Comparison of ENCODE assay signal across 1 cellular context in genomic region chrX:1522905-1523304, GRCh38.
TF ChIP-seq lines count a peak whose summit lies in the region.

No MANE protein-coding gene starts in this region.

TF ChIP-seq in HEK293, 187 proteins besides CTCF, POLR2A, EP300 and RAD21 (continued from another document):
- TF ChIP-seq ZNF140 (tag by site-specific recombination; IDR thresholded peaks at IDR 0.05): peak; percentile 94
- 0 out of 2 replicates have a peak, but pooled peaks have one; percentile 49 for TF ChIP-seq ZNF580 (tag by site-specific recombination; IDR thresholded peaks at IDR 0.05)
- TF ChIP-seq, protein P1, sequence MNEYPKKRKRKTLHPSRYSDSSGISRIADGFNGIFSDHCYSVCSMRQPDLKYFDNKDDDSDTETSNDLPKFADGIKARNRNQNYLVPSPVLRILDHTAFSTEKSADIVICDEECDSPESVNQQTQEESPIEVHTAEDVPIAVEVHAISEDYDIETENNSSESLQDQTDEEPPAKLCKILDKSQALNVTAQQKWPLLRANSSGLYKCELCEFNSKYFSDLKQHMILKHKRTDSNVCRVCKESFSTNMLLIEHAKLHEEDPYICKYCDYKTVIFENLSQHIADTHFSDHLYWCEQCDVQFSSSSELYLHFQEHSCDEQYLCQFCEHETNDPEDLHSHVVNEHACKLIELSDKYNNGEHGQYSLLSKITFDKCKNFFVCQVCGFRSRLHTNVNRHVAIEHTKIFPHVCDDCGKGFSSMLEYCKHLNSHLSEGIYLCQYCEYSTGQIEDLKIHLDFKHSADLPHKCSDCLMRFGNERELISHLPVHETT (tag by site-specific recombination; IDR thresholded peaks at IDR 0.05): 0 out of 2 replicates have a peak, but pooled peaks have one; percentile 43
- TF ChIP-seq SP3 (tag by site-specific recombination; IDR thresholded peaks at IDR 0.05): peak; percentile 44; the same call in 1 of the 2 replicates
- TF ChIP-seq ZNF354C (tag by site-specific recombination; IDR thresholded peaks at IDR 0.05; ENCODE audit: borderline replicate concordance, low read depth): 0 out of 2 replicates have a peak, but pooled peaks have one; percentile 35
- TF ChIP-seq, protein P2, sequence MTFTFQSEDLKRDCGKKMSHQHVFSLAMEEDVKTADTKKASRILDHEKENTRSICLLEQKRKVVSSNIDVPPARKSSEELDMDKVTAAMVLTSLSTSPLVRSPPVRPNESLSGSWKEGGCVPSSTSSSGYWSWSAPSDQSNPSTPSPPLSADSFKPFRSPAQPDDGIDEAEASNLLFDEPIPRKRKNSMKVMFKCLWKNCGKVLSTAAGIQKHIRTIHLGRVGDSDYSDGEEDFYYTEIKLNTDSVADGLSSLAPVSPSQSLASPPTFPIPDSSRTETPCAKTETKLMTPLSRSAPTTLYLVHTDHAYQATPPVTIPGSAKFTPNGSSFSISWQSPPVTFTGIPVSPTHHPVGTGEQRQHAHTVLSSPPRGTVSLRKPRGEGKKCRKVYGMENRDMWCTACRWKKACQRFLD (tag by site-specific recombination; IDR thresholded peaks at IDR 0.05): 0 out of 2 replicates have a peak, but pooled peaks have one; percentile 33
- 0 out of 2 replicates have a peak, but pooled peaks have one; percentile 45 for TF ChIP-seq ZNF530 (tag by site-specific recombination; IDR thresholded peaks at IDR 0.05; ENCODE audit: low read depth)
- peak; percentile 41 for TF ChIP-seq ZNF654 (tag by site-specific recombination; IDR thresholded peaks at IDR 0.05; ENCODE audit: low read depth)
- TF ChIP-seq ZNF433 (tag by site-specific recombination; IDR thresholded peaks at IDR 0.05; ENCODE audit: low read depth): peak; percentile 88
- TF ChIP-seq ZNF223 (tag by site-specific recombination; IDR thresholded peaks at IDR 0.05): peak; percentile 65; the same call in 1 of the 2 replicates
- peak; percentile 64 for TF ChIP-seq ZNF529 (tag by site-specific recombination; IDR thresholded peaks at IDR 0.05; ENCODE audit: insufficient replicate concordance)
- peak; percentile 74 for TF ChIP-seq ZNF664 (tag by site-specific recombination; IDR thresholded peaks at IDR 0.05)
- TF ChIP-seq MYNN (tag by site-specific recombination; IDR thresholded peaks at IDR 0.05; ENCODE audit: borderline replicate concordance): peak; percentile 26; the same call in 1 of the 2 replicates
TF ChIP-seq in HEK293: peak in this region for 33; not testable (repeated sequence) for 154.
